ENCODE assay signal across 1 cellular context in genomic region chr19:47780215-47780551, GRCh38.
TF ChIP-seq lines count a peak whose summit lies in the region.

No MANE protein-coding gene starts in this region.

TF ChIP-seq in GM23338, 12 proteins besides CTCF, POLR2A, EP300 and RAD21 (continued from another document):
- TF ChIP-seq ZNF462 (CRISPR knock-in tag; IDR thresholded peaks at IDR 0.05), result no peak
- TF ChIP-seq POLR2AphosphoS5 (IDR thresholded peaks at IDR 0.05; ENCODE audit: low read depth), result no peak
- no peak for TF ChIP-seq ZNF114 (CRISPR knock-in tag; IDR thresholded peaks at IDR 0.05)
- no peak for TF ChIP-seq EZH2 (IDR thresholded peaks at IDR 0.05; ENCODE audit: low read depth, unreplicated experiment)
